2 cellular contexts compared by ENCODE assay signal in genomic region chr10:120455606-120456005, GRCh38.
TF ChIP-seq lines count a peak whose summit lies in the region.

No MANE protein-coding gene starts in this region.

TF ChIP-seq in SK-N-SH, 30 proteins besides CTCF, POLR2A, EP300 and RAD21 (continued from another document):
- TF ChIP-seq PBX3 (IDR thresholded peaks at IDR 0.05) (no peak), IRF3 (IDR thresholded peaks at IDR 0.05; ENCODE audit: low read depth, low read length) (no peak)
- TF ChIP-seq, protein P1, sequence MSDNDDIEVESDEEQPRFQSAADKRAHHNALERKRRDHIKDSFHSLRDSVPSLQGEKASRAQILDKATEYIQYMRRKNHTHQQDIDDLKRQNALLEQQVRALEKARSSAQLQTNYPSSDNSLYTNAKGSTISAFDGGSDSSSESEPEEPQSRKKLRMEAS (IDR thresholded peaks at IDR 0.05; ENCODE audit: low read depth): no peak
TF ChIP-seq in SK-N-SH: peak in this region for 0.

TF ChIP-seq in SK-N-SH treated with all-trans-retinoic acid at 6 μM for 48 hours, 23 proteins besides CTCF, POLR2A, EP300 and RAD21 (continued from another document):
- no peak for TF ChIP-seq PATZ1 (CRISPR knock-in tag; IDR thresholded peaks at IDR 0.05; ENCODE audit: borderline replicate concordance)
- TF ChIP-seq GLIS3 (CRISPR knock-in tag; IDR thresholded peaks at IDR 0.05): no peak
- no peak for TF ChIP-seq CSRNP3 (CRISPR knock-in tag; IDR thresholded peaks at IDR 0.05)
